Comparison of ENCODE assay signal across 1 cellular context in genomic region chr7:64874114-64874513, GRCh38.
TF ChIP-seq lines count a peak whose summit lies in the region.

No MANE protein-coding gene starts in this region.

TF ChIP-seq in SK-N-SH treated with all-trans-retinoic acid at 6 μM for 48 hours, 23 proteins besides CTCF, POLR2A, EP300 and RAD21 (continued from another document):
- TF ChIP-seq POU6F1 (CRISPR knock-in tag; IDR thresholded peaks at IDR 0.05; ENCODE audit: borderline replicate concordance, low read depth) (no peak), TSHZ2 (CRISPR knock-in tag; IDR thresholded peaks at IDR 0.05) (no peak), SNAI2 (CRISPR knock-in tag; IDR thresholded peaks at IDR 0.05) (no peak), TCF4 (CRISPR knock-in tag; IDR thresholded peaks at IDR 0.05; ENCODE audit: borderline replicate concordance) (no peak), ZC3H10 (CRISPR knock-in tag; IDR thresholded peaks at IDR 0.05) (no peak), CREB5 (CRISPR knock-in tag; IDR thresholded peaks at IDR 0.05; ENCODE audit: low read depth) (no peak), ZFP30 (CRISPR knock-in tag; IDR thresholded peaks at IDR 0.05) (no peak), GLIS3 (CRISPR knock-in tag; IDR thresholded peaks at IDR 0.05) (no peak), ZNF565 (CRISPR knock-in tag; conservative IDR thresholded peaks at IDR 0.05; ENCODE audit: low read depth) (no peak)
